1 cellular context compared by ENCODE assay signal in the genomic region with DNA sequence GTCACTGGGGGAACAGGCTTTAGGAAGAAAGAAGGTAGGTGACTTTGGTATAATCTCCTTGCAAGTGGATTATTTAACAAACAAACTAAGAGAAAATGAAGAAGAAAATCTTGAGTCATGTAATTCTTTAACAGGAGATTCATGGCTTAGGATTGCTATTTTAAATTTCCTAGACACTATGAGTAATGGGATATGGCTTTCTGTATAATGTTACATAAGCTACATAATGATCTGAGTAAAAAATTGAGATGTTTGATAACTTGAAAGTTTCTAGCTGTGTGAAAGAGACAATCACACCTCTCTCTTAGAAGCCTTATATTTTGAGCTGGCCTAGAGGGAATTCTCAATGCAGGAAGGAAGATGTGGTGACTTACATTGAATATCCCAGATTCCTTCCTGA.
TF ChIP-seq lines count a peak whose summit lies in the region.

No MANE protein-coding gene starts in this region.

TF ChIP-seq in SK-N-SH, 30 proteins besides CTCF, POLR2A, EP300 and RAD21 (continued from another document):
- TF ChIP-seq, protein P1, sequence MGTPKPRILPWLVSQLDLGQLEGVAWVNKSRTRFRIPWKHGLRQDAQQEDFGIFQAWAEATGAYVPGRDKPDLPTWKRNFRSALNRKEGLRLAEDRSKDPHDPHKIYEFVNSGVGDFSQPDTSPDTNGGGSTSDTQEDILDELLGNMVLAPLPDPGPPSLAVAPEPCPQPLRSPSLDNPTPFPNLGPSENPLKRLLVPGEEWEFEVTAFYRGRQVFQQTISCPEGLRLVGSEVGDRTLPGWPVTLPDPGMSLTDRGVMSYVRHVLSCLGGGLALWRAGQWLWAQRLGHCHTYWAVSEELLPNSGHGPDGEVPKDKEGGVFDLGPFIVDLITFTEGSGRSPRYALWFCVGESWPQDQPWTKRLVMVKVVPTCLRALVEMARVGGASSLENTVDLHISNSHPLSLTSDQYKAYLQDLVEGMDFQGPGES (IDR thresholded peaks at IDR 0.05; ENCODE audit: low read depth, low read length): no peak
- TF ChIP-seq FOXJ3 (CRISPR knock-in tag; IDR thresholded peaks at IDR 0.05) (no peak), RFX5 (IDR thresholded peaks at IDR 0.05; ENCODE audit: low read length) (no peak), POLR2AphosphoS5 (IDR thresholded peaks at IDR 0.05; ENCODE audit: low read depth, low read length) (no peak)
